18 cellular contexts compared by ENCODE assay signal in genomic region chr4:87118421-87118820, GRCh38.
DNase-seq lines count a peak whose midpoint lies in the region; ATAC-seq and TF ChIP-seq lines count a peak whose summit lies in the region.
"Had no signal": no experiment of that assay in that cellular context is flagged by ENCODE, and none has a peak within 500 bp of the region (broad histone marks: within the 10 kb centered on the region; RNA-seq: fewer than 3 reads in every experiment).

No MANE protein-coding gene starts in this region.

- no peak overlapping the region for H3K4me3 Mint-ChIP-seq in osteocyte (ENCODE audit: unreplicated experiment)
- H3K4me3 Mint-ChIP-seq: activated CD8-positive, alpha-beta T cell treated with anti-CD3 and anti-CD28 coated beads, Interleukin-2, amount 10 ng/mL, durations not matched to agents 7 days and 5 days; endodermal cell had no signal

- TF ChIP-seq CTCF in heart left ventricle (IDR thresholded peaks at IDR 0.05) (no peak), heart right ventricle (IDR thresholded peaks at IDR 0.05) (no peak), esophagus muscularis mucosa (IDR thresholded peaks at IDR 0.05) (no peak), osteocyte (IDR thresholded peaks at IDR 0.05) (no peak), transverse colon (IDR thresholded peaks at IDR 0.05) (no peak)

- TF ChIP-seq POLR2A in heart left ventricle (IDR thresholded peaks at IDR 0.05) = no peak
- no peak for TF ChIP-seq POLR2A in esophagus muscularis mucosa (IDR thresholded peaks at IDR 0.05; ENCODE audit: low read depth)
- no peak for TF ChIP-seq POLR2A in transverse colon (IDR thresholded peaks at IDR 0.05)

- intact Hi-C loops in heart left ventricle (cut with DNase I) (no loop called here), heart right ventricle (cut with DNase I) (no loop called here), esophagus muscularis mucosa (cut with DNase I) (no loop called here), transverse colon (cut with DNase I; ENCODE audit: low total_unique reads) (no loop called here)

- no peaks in the 10 kb centered on the region for H3K9me3 Mint-ChIP-seq in osteocyte (ENCODE audit: unreplicated experiment)
- H3K9me3 Mint-ChIP-seq: endodermal cell had no signal

- in situ Hi-C loops in transverse colon (cut with MboI; ENCODE audit: low pct_ligation_motif_present in 1 of 4, low pct_unique_long_range_greater_than_20kb in 1 of 4, low sequenced_read_pairs in 3 of 4) = no loop called here

- 98 to 100% (median 99%) methylated on average over 1 of the region's 1 CpG for WGBS in heart left ventricle, 4 donors
- 97 to 98% methylated on average over 1 of the region's 1 CpG for WGBS in heart right ventricle, 2 donors
- WGBS in esophagus muscularis mucosa = 100% methylated on average over 1 of the region's 1 CpG
- 100% methylated on average over 1 of the region's 1 CpG for WGBS in transverse colon (ENCODE audit: low coverage in 1 of 2), 2 donors

- H3K4me3 ChIP-seq in heart left ventricle (no peak overlapping the region), heart right ventricle (no peak overlapping the region), esophagus muscularis mucosa (no peak overlapping the region), transverse colon (no peak overlapping the region)
- H3K4me3 ChIP-seq: lung, ovary had no signal

- DNase-seq in heart left ventricle = no peak
- DNase-seq in heart right ventricle = no peak
- DNase-seq in esophagus muscularis mucosa (ENCODE audit: extremely low spot score) = no peak
- DNase-seq in osteocyte (ENCODE audit: extremely low spot score, unreplicated experiment) = no peak
- no peak for DNase-seq in transverse colon
- DNase-seq in dedifferentiated amniotic fluid mesenchymal stem cell (ENCODE audit: extremely low spot score) = no peak
- no peak for DNase-seq in NCI-H1417 (lab: John Stamatoyannopoulos, UW)
- DNase-seq: activated CD8-positive, alpha-beta T cell treated with anti-CD3 and anti-CD28 coated beads, Interleukin-2, amount 10 ng/mL, durations not matched to agents 7 days and 5 days; activated naive CD4-positive, alpha-beta T cell treated with Interleukin-2 at 50 U/mL for 16 hours; activated T-cell treated with anti-CD3 and anti-CD28 coated beads, Interleukin-2, amount 50 U/mL, for 1 hour; NCI-H1092 treated with DMSO at 0.1 percent for 48 hours; ovary; stimulated activated naive CD4-positive, alpha-beta T cell treated with Interleukin-2 at 50 U/mL for 16 hours; T-helper 9 cell had no signal

- H3K36me3 Mint-ChIP-seq in osteocyte (ENCODE audit: unreplicated experiment) = peaks cover 16% of the 10 kb centered on the region

- H3K4me1 Mint-ChIP-seq in osteocyte (ENCODE audit: unreplicated experiment) = peaks cover 73% of the 10 kb centered on the region

- ATAC-seq in heart left ventricle (no peak), heart right ventricle (no peak), GM21367 (IDR thresholded peaks at IDR 0.05; ENCODE audit: unreplicated experiment) (no peak)

- H3K27ac Mint-ChIP-seq in osteocyte (ENCODE audit: unreplicated experiment) = peak overlapping the region; percentile 47
- H3K27ac Mint-ChIP-seq: activated CD8-positive, alpha-beta T cell treated with anti-CD3 and anti-CD28 coated beads, Interleukin-2, amount 10 ng/mL, durations not matched to agents 7 days and 5 days had no signal

- H3K27ac ChIP-seq in heart left ventricle (peak overlapping the region in 8 of 12 donors; percentile 27 to 92 (median 82)), heart right ventricle (peak overlapping the region in 5 of 10 donors; percentile 22 to 90 (median 84)), esophagus muscularis mucosa (replicated peaks in 1 of 4) (peak overlapping the region; percentile 82 to 89 (median 86)), transverse colon (peak overlapping the region; percentile 68 to 83 (median 82))
- H3K27ac ChIP-seq: ovary had no signal

- no peaks in the 10 kb centered on the region for H3K27me3 ChIP-seq in heart left ventricle
- no peaks in the 10 kb centered on the region for H3K27me3 ChIP-seq in heart right ventricle
- no peaks in the 10 kb centered on the region for H3K27me3 ChIP-seq in esophagus muscularis mucosa
- no peaks in the 10 kb centered on the region for H3K27me3 ChIP-seq in transverse colon
- H3K27me3 ChIP-seq: ovary had no signal

- H3K9me3 ChIP-seq in heart left ventricle (no peaks in the 10 kb centered on the region), heart right ventricle (no peaks in the 10 kb centered on the region), esophagus muscularis mucosa (no peaks in the 10 kb centered on the region), transverse colon (no peaks in the 10 kb centered on the region)
- H3K9me3 ChIP-seq: ovary, SK-N-SH had no signal

- H3K4me1 ChIP-seq in heart left ventricle (peaks cover 0 to 66% (median 51%) of the 10 kb centered on the region in 12 donors), heart right ventricle (peaks cover 0 to 69% (median 45%) of the 10 kb centered on the region in 9 donors), esophagus muscularis mucosa (peaks cover 53 to 82% (median 78%) of the 10 kb centered on the region in 4 donors), transverse colon (peaks cover 11 to 42% (median 23%) of the 10 kb centered on the region in 4 donors)

- H3K36me3 ChIP-seq in heart left ventricle (peaks cover 0 to 85% (median 50%) of the 10 kb centered on the region in 9 donors), heart right ventricle (peaks cover 0 to 91% (median 19%) of the 10 kb centered on the region in 9 donors), esophagus muscularis mucosa (peaks cover 15 to 71% (median 34%) of the 10 kb centered on the region in 4 donors), transverse colon (peaks cover 0 to 32% (median 11%) of the 10 kb centered on the region in 4 donors)
- H3K36me3 ChIP-seq: ovary had no signal

- no peaks in the 10 kb centered on the region for H3K27me3 Mint-ChIP-seq in osteocyte (ENCODE audit: unreplicated experiment)

- no peak for TF ChIP-seq EP300 in esophagus muscularis mucosa (IDR thresholded peaks at IDR 0.05)
- no peak for TF ChIP-seq EP300 in transverse colon (IDR thresholded peaks at IDR 0.05; ENCODE audit: low read depth)
